16 cellular contexts compared by ENCODE assay signal in the genomic region with DNA sequence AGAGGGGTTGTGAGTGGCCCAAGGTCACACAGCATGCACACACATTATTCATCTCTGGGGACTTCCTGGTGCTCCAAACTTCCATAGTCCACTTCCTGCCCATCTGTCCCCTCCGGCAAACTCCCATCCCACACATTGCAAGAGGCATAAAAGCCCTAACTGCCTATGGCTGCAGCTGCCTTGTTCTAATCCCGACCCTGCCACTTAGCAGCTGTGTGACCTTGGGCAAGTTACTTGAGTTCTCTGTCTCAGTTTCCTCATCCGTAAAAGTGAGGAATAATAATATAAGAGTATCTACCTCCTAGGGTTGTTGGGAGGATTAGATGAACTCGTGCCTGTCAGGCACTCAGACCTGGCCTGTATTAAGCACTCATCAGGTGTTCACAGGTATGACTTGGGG.
DNase-seq lines count a peak whose midpoint lies in the region; ATAC-seq and TF ChIP-seq lines count a peak whose summit lies in the region.
"Had no signal": no experiment of that assay in that cellular context is flagged by ENCODE, and none has a peak within 500 bp of the region (broad histone marks: within the 10 kb centered on the region; RNA-seq: fewer than 3 reads in every experiment).

No MANE protein-coding gene starts in this region.

- intact Hi-C loops in Panc1 (cut with micrococcal nuclease; ENCODE audit: unreplicated experiment): loop anchor here (5.0 kb wide), 1 partner anchor 66 kb away; no protein-coding TSS in a partner anchor
- intact Hi-C loops in activated CD4-positive, alpha-beta T cell treated with anti-CD3 and anti-CD28 coated beads, Interleukin-2, amount 10 ng/mL, durations not matched to agents 24 days and 14 days (cut with micrococcal nuclease): no loop called here

- H3K27ac ChIP-seq in HEK293 (ENCODE audit: extremely low read depth, low read depth, low read length): no peak overlapping the region
- peak overlapping the region; percentile 67 for H3K27ac ChIP-seq in Panc1 (ENCODE audit: low read length)
- no peak overlapping the region for H3K27ac ChIP-seq in endodermal cell (ENCODE audit: low read depth, low read length)

- POLR2A ChIA-PET in HEK293 (lab: Yijun Ruan, JAX) (no interaction called here), Panc1 (lab: Charles Lee) (no interaction called here)

- H3K4me1 Mint-ChIP-seq in endodermal cell: peaks cover 6% of the 10 kb centered on the region
- H3K4me1 Mint-ChIP-seq in nephron progenitor cell: peaks cover 47% of the 10 kb centered on the region
- no peaks in the 10 kb centered on the region for H3K4me1 Mint-ChIP-seq in activated CD4-positive, alpha-beta T cell treated with anti-CD3 and anti-CD28 coated beads, Interleukin-2, amount 10 ng/mL, durations not matched to agents 24 days and 14 days

- WGBS in endodermal cell (ENCODE audit: insufficient coverage in 1 of 2, insufficient read length in 1 of 2), 2 experiments: 92 to 94% methylated on average over 2 to 4 of the region's 4 CpGs

- DNase-seq in Panc1 (ENCODE audit: low read depth, low spot score) (no peak), endodermal cell (no peak), nephron progenitor cell (no peak), HT-29 (ENCODE audit: low spot score) (no peak), cerebellar nuclear complex (lab: John Stamatoyannopoulos, UW) (no peak)
- no peak for DNase-seq in activated CD4-positive, alpha-beta T cell treated with anti-CD3 and anti-CD28 coated beads, Interleukin-2, amount 10 ng/mL, durations not matched to agents 24 days and 14 days
- DNase-seq: DMS79 treated with DMSO at 0.1 percent for 48 hours, H9, NCI-H1417, NCI-H187, NCI-H2227 treated with DMSO at 0.1 percent for 48 hours, NCI-H524, PC-3 had no signal

- no peaks in the 10 kb centered on the region for H3K27me3 ChIP-seq in Panc1 (ENCODE audit: control insufficient read depth, insufficient read depth, low read length)
- H3K27me3 ChIP-seq in endodermal cell (ENCODE audit: control insufficient read depth, insufficient read depth, low read length, poor library complexity, severe bottlenecking): no peaks in the 10 kb centered on the region

- H3K9me3 Mint-ChIP-seq in endodermal cell (peaks cover 3% of the 10 kb centered on the region), nephron progenitor cell (no peaks in the 10 kb centered on the region)
- H3K9me3 Mint-ChIP-seq in activated CD4-positive, alpha-beta T cell treated with anti-CD3 and anti-CD28 coated beads, Interleukin-2, amount 10 ng/mL, durations not matched to agents 24 days and 14 days: no peaks in the 10 kb centered on the region
- H3K9me3 Mint-ChIP-seq: H9 had no signal

- TF ChIP-seq CTCF in HEK293 (tag by site-specific recombination; IDR thresholded peaks at IDR 0.05) (no peak), Panc1 (IDR thresholded peaks at IDR 0.05) (no peak), endodermal cell (conservative IDR thresholded peaks at IDR 0.05) (no peak), nephron progenitor cell (IDR thresholded peaks at IDR 0.05) (no peak)

- H3K27ac Mint-ChIP-seq in endodermal cell: peak overlapping the region; percentile 75
- peak overlapping the region; percentile 74 for H3K27ac Mint-ChIP-seq in nephron progenitor cell
- H3K27ac Mint-ChIP-seq in activated CD4-positive, alpha-beta T cell treated with anti-CD3 and anti-CD28 coated beads, Interleukin-2, amount 10 ng/mL, durations not matched to agents 24 days and 14 days: no peak overlapping the region
- H3K27ac Mint-ChIP-seq: CD14-positive monocyte had no signal

- in situ Hi-C loops in Panc1 (cut with HindIII; ENCODE audit: low pct_unique_long_range_greater_than_20kb, low sequenced_read_pairs): no loop called here

- H3K9ac ChIP-seq in endodermal cell (ENCODE audit: extremely low read depth, low read length, poor library complexity, severe bottlenecking): no peak overlapping the region

- H3K4me3 ChIP-seq in HEK293 (ENCODE audit: low read depth, low read length): no peak overlapping the region
- no peak overlapping the region for H3K4me3 ChIP-seq in Panc1 (ENCODE audit: low read depth in 2 of 2, low read length in 2 of 2)
- H3K4me3 ChIP-seq in endodermal cell (ENCODE audit: low read length): no peak overlapping the region

- H3K36me3 Mint-ChIP-seq in endodermal cell (ENCODE audit: low read depth) (peaks cover 17% of the 10 kb centered on the region), nephron progenitor cell (ENCODE audit: low read depth) (peaks cover 11% of the 10 kb centered on the region)
- no peaks in the 10 kb centered on the region for H3K36me3 Mint-ChIP-seq in activated CD4-positive, alpha-beta T cell treated with anti-CD3 and anti-CD28 coated beads, Interleukin-2, amount 10 ng/mL, durations not matched to agents 24 days and 14 days (ENCODE audit: low read depth)

- BruUV-seq in Panc1 (replicated peaks; lab: Mats Ljungman, UMichigan): no TSS peak

- H3K36me3 ChIP-seq in HEK293 (ENCODE audit: control insufficient read depth in 2 of 2, insufficient read depth in 1 of 2, low read length in 2 of 2) (peaks cover 0 to 23% of the 10 kb centered on the region in 2 experiments), Panc1 (ENCODE audit: control insufficient read depth, insufficient read depth, low read length) (no peaks in the 10 kb centered on the region), endodermal cell (ENCODE audit: control insufficient read depth, insufficient read depth, low read length) (peaks cover 13% of the 10 kb centered on the region)

- H3K27me3 Mint-ChIP-seq in endodermal cell (ENCODE audit: insufficient read depth) (no peaks in the 10 kb centered on the region), nephron progenitor cell (ENCODE audit: low read depth, poor library complexity) (peaks cover 8% of the 10 kb centered on the region)
- H3K27me3 Mint-ChIP-seq in activated CD4-positive, alpha-beta T cell treated with anti-CD3 and anti-CD28 coated beads, Interleukin-2, amount 10 ng/mL, durations not matched to agents 24 days and 14 days: peaks cover 3% of the 10 kb centered on the region

- H3K9me3 ChIP-seq in HEK293 (ENCODE audit: control insufficient read depth, insufficient read depth, low read depth, low read length) (no peaks in the 10 kb centered on the region), Panc1 (ENCODE audit: control insufficient read depth, insufficient read depth, low read depth, low read length) (no peaks in the 10 kb centered on the region), endodermal cell (ENCODE audit: control insufficient read depth, low read length) (no peaks in the 10 kb centered on the region)

- no peak overlapping the region for H3K4me3 Mint-ChIP-seq in endodermal cell
- H3K4me3 Mint-ChIP-seq in nephron progenitor cell: no peak overlapping the region
- no peak overlapping the region for H3K4me3 Mint-ChIP-seq in activated CD4-positive, alpha-beta T cell treated with anti-CD3 and anti-CD28 coated beads, Interleukin-2, amount 10 ng/mL, durations not matched to agents 24 days and 14 days
- H3K4me3 Mint-ChIP-seq: CD14-positive monocyte, H9 had no signal

- H3K4me1 ChIP-seq in HEK293 (ENCODE audit: control insufficient read depth, insufficient read depth, low read length): no peaks in the 10 kb centered on the region
- peaks cover 37% of the 10 kb centered on the region for H3K4me1 ChIP-seq in Panc1 (ENCODE audit: control insufficient read depth, insufficient read depth, low read length)
- no peaks in the 10 kb centered on the region for H3K4me1 ChIP-seq in endodermal cell (ENCODE audit: control insufficient read depth, insufficient read depth, low read length)

- CTCF ChIA-PET in HEK293 (lab: Yijun Ruan, JAX) (interaction anchor here (0.7 to 1.2 kb wide), 2 partner anchors 65 to 722 kb away, joined by 3 read pairs; no protein-coding TSS in a partner anchor), Panc1 (lab: Charles Lee) (no interaction called here)

- ATAC-seq in Panc1: no peak
- ATAC-seq in HG02884 (IDR thresholded peaks at IDR 0.05; ENCODE audit: unreplicated experiment): no peak
- ATAC-seq: PC-3 had no signal

TF ChIP-seq in HEK293, 187 proteins besides CTCF, POLR2A, EP300 and RAD21:
- TF ChIP-seq, protein P1, sequence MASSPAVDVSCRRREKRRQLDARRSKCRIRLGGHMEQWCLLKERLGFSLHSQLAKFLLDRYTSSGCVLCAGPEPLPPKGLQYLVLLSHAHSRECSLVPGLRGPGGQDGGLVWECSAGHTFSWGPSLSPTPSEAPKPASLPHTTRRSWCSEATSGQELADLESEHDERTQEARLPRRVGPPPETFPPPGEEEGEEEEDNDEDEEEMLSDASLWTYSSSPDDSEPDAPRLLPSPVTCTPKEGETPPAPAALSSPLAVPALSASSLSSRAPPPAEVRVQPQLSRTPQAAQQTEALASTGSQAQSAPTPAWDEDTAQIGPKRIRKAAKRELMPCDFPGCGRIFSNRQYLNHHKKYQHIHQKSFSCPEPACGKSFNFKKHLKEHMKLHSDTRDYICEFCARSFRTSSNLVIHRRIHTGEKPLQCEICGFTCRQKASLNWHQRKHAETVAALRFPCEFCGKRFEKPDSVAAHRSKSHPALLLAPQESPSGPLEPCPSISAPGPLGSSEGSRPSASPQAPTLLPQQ (tag by site-specific recombination; IDR thresholded peaks at IDR 0.05): no peak
- TF ChIP-seq, protein P2, sequence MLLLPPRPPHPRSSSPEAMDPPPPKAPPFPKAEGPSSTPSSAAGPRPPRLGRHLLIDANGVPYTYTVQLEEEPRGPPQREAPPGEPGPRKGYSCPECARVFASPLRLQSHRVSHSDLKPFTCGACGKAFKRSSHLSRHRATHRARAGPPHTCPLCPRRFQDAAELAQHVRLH (tag by site-specific recombination; IDR thresholded peaks at IDR 0.05): peak; percentile 36; the same call in 1 of the 2 replicates
- no peak for TF ChIP-seq YY1 (tag by site-specific recombination; IDR thresholded peaks at IDR 0.05)
- TF ChIP-seq ZNF37A (tag by site-specific recombination; IDR thresholded peaks at IDR 0.05): no peak
- peak; percentile 96 for TF ChIP-seq ZNF768 (tag by site-specific recombination; IDR thresholded peaks at IDR 0.05)
- no peak for TF ChIP-seq ZFP41 (tag by site-specific recombination; IDR thresholded peaks at IDR 0.05; ENCODE audit: borderline replicate concordance)
- TF ChIP-seq ZNF140 (tag by site-specific recombination; IDR thresholded peaks at IDR 0.05): no peak
- no peak for TF ChIP-seq ZBTB8A (tag by site-specific recombination; IDR thresholded peaks at IDR 0.05)
- TF ChIP-seq SETDB1 (IDR thresholded peaks at IDR 0.05; ENCODE audit: insufficient read length, low read length): no peak
